ENCODE assay signal across 4 cellular contexts in the genomic region with DNA sequence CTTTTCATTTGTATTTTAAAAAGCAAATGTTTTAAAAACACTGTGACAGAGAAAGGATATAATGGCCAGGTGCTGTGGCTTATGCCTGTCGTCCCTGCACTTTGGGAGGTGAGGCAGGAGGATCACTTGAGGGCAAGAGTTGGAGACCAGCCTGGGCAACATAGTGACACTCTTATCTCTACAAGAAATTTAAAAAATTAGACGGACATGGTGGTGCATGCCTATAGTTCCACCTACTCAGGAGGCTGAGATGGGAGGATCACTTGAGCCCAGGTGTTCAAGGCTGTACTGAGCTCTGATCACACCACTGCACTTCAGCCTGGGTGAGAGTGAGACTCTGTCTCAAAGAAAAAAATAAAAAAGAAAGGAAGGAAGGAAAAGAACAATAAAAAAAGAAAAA. TPM values are rescaled to one million over a fixed set of nuclear protein-coding genes. Genes with fewer than 3 reads are reported as not detected.
"Had no signal": no experiment of that assay in that cellular context is flagged by ENCODE, and none has a peak within 500 bp of the region (broad histone marks: within the 10 kb centered on the region; RNA-seq: fewer than 3 reads in every experiment).

No MANE protein-coding gene starts in this region.

- H3K4me3 ChIP-seq: GM12878 had no signal

- ATAC-seq: GM12878 had no signal

- DNase-seq: GDM1, GF-D8 had no signal

RNA-seq across cellular contexts. Expression of gene RFX4, which starts 7.8 kb away (rescaled TPM):
- total RNA-seq: G401, GM12878 had no signal
